22 cellular contexts compared by ENCODE assay signal in genomic region chr12:121813951-121814350, GRCh38. TPM values are rescaled to one million over a fixed set of nuclear protein-coding genes. Genes with fewer than 3 reads are reported as not detected.
DNase-seq lines count a peak whose midpoint lies in the region; ATAC-seq and TF ChIP-seq lines count a peak whose summit lies in the region.
"Had no signal": no experiment of that assay in that cellular context is flagged by ENCODE, and none has a peak within 500 bp of the region (broad histone marks: within the 10 kb centered on the region; RNA-seq: fewer than 3 reads in every experiment).

No MANE protein-coding gene starts in this region.

- H3K36me3 ChIP-seq in CD8-positive, alpha-beta memory T cell (ENCODE audit: insufficient read depth, low read length) = peaks cover 53% of the 10 kb centered on the region
- peaks cover 7 to 82% (median 31%) of the 10 kb centered on the region in 3 experiments for H3K36me3 ChIP-seq in naive thymus-derived CD4-positive, alpha-beta T cell (ENCODE audit: control insufficient read depth in 2 of 3, insufficient read depth in 3 of 3, low read length in 3 of 3)

- no peaks in the 10 kb centered on the region for H3K9me3 Mint-ChIP-seq in activated T-cell treated with anti-CD3 and anti-CD28 coated beads, Interleukin-2, amount 50 U/mL, for 24 hours
- H3K9me3 Mint-ChIP-seq in activated T-cell treated with anti-CD3 and anti-CD28 coated beads, Interleukin-2, amount 50 U/mL, for 4 hours = no peaks in the 10 kb centered on the region
- no peaks in the 10 kb centered on the region for H3K9me3 Mint-ChIP-seq in CD8-positive, alpha-beta memory T cell
- no peaks in the 10 kb centered on the region for H3K9me3 Mint-ChIP-seq in activated CD8-positive, alpha-beta T cell treated with anti-CD3 and anti-CD28 coated beads, Interleukin-2, amount 10 ng/mL, durations not matched to agents 7 days and 5 days (ENCODE audit: insufficient read depth)
- H3K9me3 Mint-ChIP-seq in naive thymus-derived CD4-positive, alpha-beta T cell = peaks cover 0 to 2% (median 0%) of the 10 kb centered on the region in 11 donors
- H3K9me3 Mint-ChIP-seq: type B pancreatic cell had no signal

- no peaks in the 10 kb centered on the region for H3K27me3 Mint-ChIP-seq in activated T-cell treated with anti-CD3 and anti-CD28 coated beads, Interleukin-2, amount 50 U/mL, for 24 hours
- no peaks in the 10 kb centered on the region for H3K27me3 Mint-ChIP-seq in activated T-cell treated with anti-CD3 and anti-CD28 coated beads, Interleukin-2, amount 50 U/mL, for 4 hours (ENCODE audit: low read depth)
- H3K27me3 Mint-ChIP-seq in CD8-positive, alpha-beta memory T cell = peaks cover 0 to 2% of the 10 kb centered on the region in 2 donors
- no peaks in the 10 kb centered on the region for H3K27me3 Mint-ChIP-seq in activated CD8-positive, alpha-beta T cell treated with anti-CD3 and anti-CD28 coated beads, Interleukin-2, amount 10 ng/mL, durations not matched to agents 7 days and 5 days (ENCODE audit: low read depth)
- no peaks in the 10 kb centered on the region for H3K27me3 Mint-ChIP-seq in naive thymus-derived CD4-positive, alpha-beta T cell
- H3K27me3 Mint-ChIP-seq: type B pancreatic cell had no signal

- H3K4me3 ChIP-seq in CD8-positive, alpha-beta memory T cell (ENCODE audit: low read length) = no peak overlapping the region
- no peak overlapping the region for H3K4me3 ChIP-seq in naive thymus-derived CD4-positive, alpha-beta T cell (ENCODE audit: low read length)

- H3K27me3 ChIP-seq in CD8-positive, alpha-beta memory T cell (ENCODE audit: insufficient read depth, low read length, poor library complexity, severe bottlenecking) = no peaks in the 10 kb centered on the region
- no peaks in the 10 kb centered on the region for H3K27me3 ChIP-seq in naive thymus-derived CD4-positive, alpha-beta T cell (ENCODE audit: control insufficient read depth in 2 of 2, insufficient read depth in 2 of 2, low read length in 2 of 2)

- H3K9me3 ChIP-seq in CD8-positive, alpha-beta memory T cell (ENCODE audit: low read length) = no peaks in the 10 kb centered on the region
- H3K9me3 ChIP-seq in naive thymus-derived CD4-positive, alpha-beta T cell (ENCODE audit: control insufficient read depth in 2 of 3, low read length in 3 of 3) = no peaks in the 10 kb centered on the region

- no peak overlapping the region for H3K27ac ChIP-seq in CD8-positive, alpha-beta memory T cell (ENCODE audit: low read depth, low read length)
- H3K27ac ChIP-seq in naive thymus-derived CD4-positive, alpha-beta T cell (ENCODE audit: low read depth, low read length) = no peak overlapping the region

- POLR2A ChIA-PET in CD8-positive, alpha-beta memory T cell (lab: Charles Lee) = interaction anchor here (5.5 kb wide), 1 partner anchor 16 kb away, joined by 277 read pairs; the partner anchor contains the start of genes RHOF and SETD1B
- POLR2A ChIA-PET in activated CD8-positive, alpha-beta T cell treated with anti-CD3 and anti-CD28 coated beads, Interleukin-2, amount 10 ng/mL, durations not matched to agents 7 days and 5 days (lab: Charles Lee) = interaction anchor here (17.0 kb wide), 1 partner anchor 24 kb away, joined by 543 read pairs; the partner anchor contains the start of genes RHOF and SETD1B
- POLR2A ChIA-PET in naive thymus-derived CD4-positive, alpha-beta T cell (lab: Charles Lee) = interaction anchor here (2.6 to 28.5 kb wide), 2 partner anchors 11 to 26 kb away, joined by 10 to 1941 read pairs; partner anchors contain the start of genes RHOF and SETD1B

- DNase-seq in activated T-cell treated with anti-CD3 and anti-CD28 coated beads, Interleukin-2, amount 50 U/mL, for 24 hours = no peak
- no peak for DNase-seq in activated T-cell treated with anti-CD3 and anti-CD28 coated beads, Interleukin-2, amount 50 U/mL, for 4 hours
- no peak for DNase-seq in CD8-positive, alpha-beta memory T cell
- no peak for DNase-seq in activated CD8-positive, alpha-beta T cell treated with anti-CD3 and anti-CD28 coated beads, Interleukin-2, amount 10 ng/mL, durations not matched to agents 7 days and 5 days
- no peak for DNase-seq in naive thymus-derived CD4-positive, alpha-beta T cell
- DNase-seq in GM13976 (ENCODE audit: low spot score) (no peak), DMS79 (lab: John Stamatoyannopoulos, UW) (no peak), putamen (ENCODE audit: low spot score) (no peak)
- DNase-seq: ACHN; activated gamma-delta T cell treated with Interleukin-2 at 50 U/mL for 16 hours; cortex of kidney; foreskin melanocyte; left cardiac atrium; MM.1S; NCI-H187; NCI-H345; occipital lobe; stimulated activated naive CD8-positive, alpha-beta T cell treated with anti-CD3 and anti-CD28 coated beads, Interleukin-15, Interleukin-2, amounts not matched to agents 100 U/mL and 50 U/mL, for 24 hours had no signal

- peaks cover 43% of the 10 kb centered on the region for H3K4me1 Mint-ChIP-seq in activated T-cell treated with anti-CD3 and anti-CD28 coated beads, Interleukin-2, amount 50 U/mL, for 24 hours (ENCODE audit: low read depth)
- peaks cover 32% of the 10 kb centered on the region for H3K4me1 Mint-ChIP-seq in activated T-cell treated with anti-CD3 and anti-CD28 coated beads, Interleukin-2, amount 50 U/mL, for 4 hours (ENCODE audit: low read depth)
- H3K4me1 Mint-ChIP-seq in CD8-positive, alpha-beta memory T cell = peaks cover 33 to 56% (median 39%) of the 10 kb centered on the region in 3 donors
- peaks cover 43% of the 10 kb centered on the region for H3K4me1 Mint-ChIP-seq in activated CD8-positive, alpha-beta T cell treated with anti-CD3 and anti-CD28 coated beads, Interleukin-2, amount 10 ng/mL, durations not matched to agents 7 days and 5 days (ENCODE audit: low read depth)
- peaks cover 28 to 51% (median 42%) of the 10 kb centered on the region in 7 donors for H3K4me1 Mint-ChIP-seq in naive thymus-derived CD4-positive, alpha-beta T cell

- TF ChIP-seq CTCF in GM13976 (IDR thresholded peaks at IDR 0.05; ENCODE audit: borderline replicate concordance, control extremely low read depth, extremely low read depth, insufficient read depth, missing control alignments) = no peak

- CTCF ChIA-PET in CD8-positive, alpha-beta memory T cell (lab: Charles Lee) = interaction anchor here (3.7 to 38.2 kb wide), 2 partner anchors 32 to 75 kb away, joined by 22 to 1908 read pairs; partner anchors contain the start of genes PSMD9, RHOF and SETD1B
- CTCF ChIA-PET in activated CD8-positive, alpha-beta T cell treated with anti-CD3 and anti-CD28 coated beads, Interleukin-2, amount 10 ng/mL, durations not matched to agents 7 days and 5 days (lab: Charles Lee) = interaction anchor here (1.1 to 16.5 kb wide), 3 partner anchors 19 to 37 kb away, joined by 3 to 956 read pairs (median 32); partner anchors contain the start of genes RHOF and SETD1B
- CTCF ChIA-PET in naive thymus-derived CD4-positive, alpha-beta T cell (lab: Charles Lee) = interaction anchor here (13.4 kb wide), 1 partner anchor 18 kb away, joined by 609 read pairs; the partner anchor contains the start of gene RHOF

- in situ Hi-C loops in GM13976 (cut with MboI; ENCODE audit: low sequenced_read_pairs, unreplicated experiment) = no loop called here

- no peak for ATAC-seq in activated T-cell treated with anti-CD3 and anti-CD28 coated beads, Interleukin-2, amount 50 U/mL, for 4 hours
- ATAC-seq in activated CD8-positive, alpha-beta T cell treated with anti-CD3 and anti-CD28 coated beads, Interleukin-2, amount 10 ng/mL, durations not matched to agents 7 days and 5 days = no peak
- no peak for ATAC-seq in naive thymus-derived CD4-positive, alpha-beta T cell
- ATAC-seq: left cardiac atrium; stimulated activated naive CD8-positive, alpha-beta T cell treated with anti-CD3 and anti-CD28 coated beads, Interleukin-15, Interleukin-2, amounts not matched to agents 100 U/mL and 50 U/mL, for 24 hours had no signal

- H3K4me1 ChIP-seq in CD8-positive, alpha-beta memory T cell (ENCODE audit: insufficient read depth, low read length) = peaks cover 33% of the 10 kb centered on the region
- peaks cover 28 to 33% of the 10 kb centered on the region in 2 donors for H3K4me1 ChIP-seq in naive thymus-derived CD4-positive, alpha-beta T cell (ENCODE audit: control insufficient read depth in 2 of 2, insufficient read depth in 2 of 2, low read length in 2 of 2)

- H3K4me3 Mint-ChIP-seq in activated T-cell treated with anti-CD3 and anti-CD28 coated beads, Interleukin-2, amount 50 U/mL, for 24 hours = peak overlapping the region; percentile 85
- no peak overlapping the region for H3K4me3 Mint-ChIP-seq in activated T-cell treated with anti-CD3 and anti-CD28 coated beads, Interleukin-2, amount 50 U/mL, for 4 hours
- peak overlapping the region in 5 of 7 donors; percentile 72 to 95 (median 84) for H3K4me3 Mint-ChIP-seq in CD8-positive, alpha-beta memory T cell
- peak overlapping the region; percentile 16 for H3K4me3 Mint-ChIP-seq in activated CD8-positive, alpha-beta T cell treated with anti-CD3 and anti-CD28 coated beads, Interleukin-2, amount 10 ng/mL, durations not matched to agents 7 days and 5 days
- peak overlapping the region in 8 of 10 donors; percentile 78 to 92 (median 82) for H3K4me3 Mint-ChIP-seq in naive thymus-derived CD4-positive, alpha-beta T cell

- peak overlapping the region; percentile 81 for H3K27ac Mint-ChIP-seq in activated T-cell treated with anti-CD3 and anti-CD28 coated beads, Interleukin-2, amount 50 U/mL, for 24 hours
- peak overlapping the region in 2 of 8 donors; percentile 86 to 93 for H3K27ac Mint-ChIP-seq in CD8-positive, alpha-beta memory T cell
- H3K27ac Mint-ChIP-seq in activated CD8-positive, alpha-beta T cell treated with anti-CD3 and anti-CD28 coated beads, Interleukin-2, amount 10 ng/mL, durations not matched to agents 7 days and 5 days = peak overlapping the region; percentile 72
- peak overlapping the region in 1 of 9 donors; percentile 51 for H3K27ac Mint-ChIP-seq in naive thymus-derived CD4-positive, alpha-beta T cell

- intact Hi-C loops in naive thymus-derived CD4-positive, alpha-beta T cell (cut with micrococcal nuclease) = loop anchor here in 1 of 2 donors (2.0 kb wide), 1 partner anchor 25 kb away; no protein-coding TSS in a partner anchor

- H3K36me3 Mint-ChIP-seq in activated T-cell treated with anti-CD3 and anti-CD28 coated beads, Interleukin-2, amount 50 U/mL, for 24 hours (ENCODE audit: low read depth) = peaks cover 89% of the 10 kb centered on the region
- H3K36me3 Mint-ChIP-seq in activated T-cell treated with anti-CD3 and anti-CD28 coated beads, Interleukin-2, amount 50 U/mL, for 4 hours (ENCODE audit: insufficient read depth) = peaks cover 26% of the 10 kb centered on the region
- H3K36me3 Mint-ChIP-seq in CD8-positive, alpha-beta memory T cell = peaks cover 6 to 83% (median 15%) of the 10 kb centered on the region in 3 donors
- H3K36me3 Mint-ChIP-seq in activated CD8-positive, alpha-beta T cell treated with anti-CD3 and anti-CD28 coated beads, Interleukin-2, amount 10 ng/mL, durations not matched to agents 7 days and 5 days (ENCODE audit: low read depth) = peaks cover 63% of the 10 kb centered on the region
- peaks cover 5 to 37% (median 19%) of the 10 kb centered on the region in 5 donors for H3K36me3 Mint-ChIP-seq in naive thymus-derived CD4-positive, alpha-beta T cell

RNA-seq across cellular contexts. Expression of gene SETD1B, which starts 10.1 kb away (rescaled TPM):
- total RNA-seq in activated T-cell treated with anti-CD3 and anti-CD28 coated beads, Interleukin-2, amount 50 U/mL, for 4 hours = 10 to 100 TPM; 30.4 to 32.7 (median 31.7) TPM
- 10 to 100 TPM; 31.3 to 31.9 TPM for total RNA-seq in CD8-positive, alpha-beta memory T cell
- 2.4 TPM for polyA plus RNA-seq in CD8-positive, alpha-beta memory T cell
- total RNA-seq in activated CD8-positive, alpha-beta T cell treated with anti-CD3 and anti-CD28 coated beads, Interleukin-2, amount 10 ng/mL, durations not matched to agents 7 days and 5 days = 10 to 100 TPM; 30.0 to 30.9 TPM
- 100 to 1,000 TPM in 1 of 5 experiments, 10 to 100 TPM in 4; 35.1 to 124 (median 79.2) TPM for total RNA-seq in naive thymus-derived CD4-positive, alpha-beta T cell
- polyA plus RNA-seq in naive thymus-derived CD4-positive, alpha-beta T cell = 1 to 10 TPM; 2.1 to 4.3 TPM

RNA-seq across cellular contexts. Expression of gene RHOF, which starts 20.5 kb away (rescaled TPM):
- 10 to 100 TPM; 80.7 to 94.6 (median 85.8) TPM for total RNA-seq in activated T-cell treated with anti-CD3 and anti-CD28 coated beads, Interleukin-2, amount 50 U/mL, for 4 hours
- total RNA-seq in CD8-positive, alpha-beta memory T cell = 100 to 1,000 TPM; 145 to 152 TPM
- polyA plus RNA-seq in CD8-positive, alpha-beta memory T cell = 139 TPM
- total RNA-seq in activated CD8-positive, alpha-beta T cell treated with anti-CD3 and anti-CD28 coated beads, Interleukin-2, amount 10 ng/mL, durations not matched to agents 7 days and 5 days = 100 to 1,000 TPM; 145 to 154 TPM
- total RNA-seq in naive thymus-derived CD4-positive, alpha-beta T cell = 100 to 1,000 TPM; 121 to 164 (median 134) TPM
- polyA plus RNA-seq in naive thymus-derived CD4-positive, alpha-beta T cell = 100 to 1,000 TPM in 1 of 2 donors, 10 to 100 TPM in 1; 69.2 to 115 TPM

RNA-seq across cellular contexts. Expression of gene HPD, which starts 44.7 kb away (rescaled TPM):
- under 1 TPM; 0.20 to 0.27 (median 0.26) TPM for total RNA-seq in activated T-cell treated with anti-CD3 and anti-CD28 coated beads, Interleukin-2, amount 50 U/mL, for 4 hours
- not detected for total RNA-seq in CD8-positive, alpha-beta memory T cell
- polyA plus RNA-seq in CD8-positive, alpha-beta memory T cell = not detected
- not detected for total RNA-seq in activated CD8-positive, alpha-beta T cell treated with anti-CD3 and anti-CD28 coated beads, Interleukin-2, amount 10 ng/mL, durations not matched to agents 7 days and 5 days
- total RNA-seq in naive thymus-derived CD4-positive, alpha-beta T cell = not detected
- not detected for polyA plus RNA-seq in naive thymus-derived CD4-positive, alpha-beta T cell
- total RNA-seq: activated CD8-positive, alpha-beta memory T cell treated with anti-CD3 and anti-CD28 coated beads for 36 hours; Daoy; mononuclear cell; occipital lobe had no signal
